12 cellular contexts compared by ENCODE assay signal in the genomic region with DNA sequence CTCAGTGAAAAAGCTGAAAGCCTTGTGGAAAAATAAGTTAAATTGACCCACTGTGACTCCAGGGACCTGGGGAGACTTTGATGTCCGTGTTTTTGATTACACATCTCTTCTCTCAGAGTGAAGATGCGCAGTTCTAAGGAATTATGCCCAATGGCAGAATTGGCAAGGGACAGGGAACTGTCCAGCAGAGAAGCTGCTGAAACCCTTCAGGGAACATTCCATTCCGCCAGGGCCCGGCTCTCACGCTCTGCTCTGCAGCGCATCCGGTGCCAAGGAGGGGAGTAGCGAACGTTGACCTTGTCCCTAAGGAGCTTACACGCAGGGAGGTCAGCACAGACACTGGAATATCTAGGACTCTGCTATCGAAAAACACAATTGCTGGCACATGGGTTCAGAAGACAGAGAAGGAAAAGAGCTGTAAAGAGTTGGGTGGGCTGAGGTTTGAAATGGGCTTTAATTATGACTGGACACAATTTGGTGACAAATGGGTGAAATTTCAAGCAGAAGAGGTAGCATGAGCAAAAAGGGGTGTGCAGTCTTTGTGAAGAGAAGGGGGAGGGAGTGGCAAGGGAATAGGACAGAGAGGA.
A peak's percentile ranks its signal among the peaks of the same experiment; 100 is the strongest.
DNase-seq lines count a peak whose midpoint lies in the region; ATAC-seq and TF ChIP-seq lines count a peak whose summit lies in the region.
"Had no signal": no experiment of that assay in that cellular context is flagged by ENCODE, and none has a peak within 500 bp of the region (broad histone marks: within the 10 kb centered on the region; RNA-seq: fewer than 3 reads in every experiment).

No MANE protein-coding gene starts in this region.

- intact Hi-C loops in activated CD4-positive, alpha-beta T cell treated with anti-CD3 and anti-CD28 coated beads for 36 hours (cut with DNase I, micrococcal nuclease): no loop called here

- H3K4me3 Mint-ChIP-seq in activated CD4-positive, alpha-beta T cell treated with anti-CD3 and anti-CD28 coated beads for 36 hours: no peak overlapping the region
- H3K4me3 Mint-ChIP-seq: activated naive CD8-positive, alpha-beta T cell had no signal

- no peaks in the 10 kb centered on the region for H3K4me1 Mint-ChIP-seq in activated CD4-positive, alpha-beta T cell treated with anti-CD3 and anti-CD28 coated beads for 36 hours

- peaks cover 32% of the 10 kb centered on the region for H3K27me3 Mint-ChIP-seq in activated CD4-positive, alpha-beta T cell treated with anti-CD3 and anti-CD28 coated beads for 36 hours

- POLR2A ChIA-PET in activated CD4-positive, alpha-beta T cell treated with anti-CD3 and anti-CD28 coated beads for 36 hours (lab: Charles Lee): no interaction called here

- H3K27ac Mint-ChIP-seq in activated CD4-positive, alpha-beta T cell treated with anti-CD3 and anti-CD28 coated beads for 36 hours: no peak overlapping the region
- H3K27ac Mint-ChIP-seq: activated naive CD8-positive, alpha-beta T cell had no signal

- H3K9me3 ChIP-seq in BE2C: no peaks in the 10 kb centered on the region
- H3K9me3 ChIP-seq: heart left ventricle had no signal

- TF ChIP-seq POLR2A in GM18505 (IDR thresholded peaks at IDR 0.05; ENCODE audit: borderline replicate concordance, extremely low read depth, insufficient read depth, insufficient read length): no peak

- TF ChIP-seq CTCF in epithelial cell of esophagus (IDR thresholded peaks at IDR 0.05; ENCODE audit: insufficient read depth, low read depth, low read length, missing control alignments) (no peak), BE2C (IDR thresholded peaks at IDR 0.05; ENCODE audit: low read depth, low read length) (no peak)

- no peaks in the 10 kb centered on the region for H3K4me1 ChIP-seq in BE2C
- H3K4me1 ChIP-seq: heart left ventricle had no signal

- CTCF ChIA-PET in activated CD4-positive, alpha-beta T cell treated with anti-CD3 and anti-CD28 coated beads for 36 hours (lab: Charles Lee): interaction anchor here (0.6 kb wide), 1 partner anchor 80 kb away, joined by 3 read pairs; no protein-coding TSS in a partner anchor

- ATAC-seq in activated CD4-positive, alpha-beta T cell treated with anti-CD3 and anti-CD28 coated beads for 36 hours: no peak
- no peak for ATAC-seq in GM18505 (IDR thresholded peaks at IDR 0.05; ENCODE audit: unreplicated experiment)
- ATAC-seq: heart left ventricle had no signal

- H3K4me3 ChIP-seq in epithelial cell of esophagus (ENCODE audit: low read length) (no peak overlapping the region), BE2C (ENCODE audit: low read depth, low read length) (no peak overlapping the region)
- H3K4me3 ChIP-seq: heart left ventricle had no signal

- peak; percentile 22 for DNase-seq in activated CD4-positive, alpha-beta T cell treated with anti-CD3 and anti-CD28 coated beads for 36 hours
- no peak for DNase-seq in activated CD4-positive, alpha-beta T cell treated with anti-CD3 and anti-CD28 coated beads for 4 hours
- DNase-seq in M059J (ENCODE audit: low read depth): peak; percentile 14
- peak; percentile 1 for DNase-seq in epithelial cell of esophagus (ENCODE audit: low read depth)
- peak; percentile 4 for DNase-seq in renal cortical epithelial cell (ENCODE audit: low read depth)
- DNase-seq in NCI-H2029 treated with DMSO at 0.1 percent for 48 hours (lab: John Stamatoyannopoulos, UW): no peak
- no peak for DNase-seq in BE2C
- DNase-seq: heart left ventricle, NCI-H2171 treated with DMSO at 0.1 percent for 48 hours, occipital lobe had no signal

- H3K9me3 Mint-ChIP-seq in activated CD4-positive, alpha-beta T cell treated with anti-CD3 and anti-CD28 coated beads for 36 hours (ENCODE audit: low read depth): no peaks in the 10 kb centered on the region

- no peaks in the 10 kb centered on the region for H3K36me3 Mint-ChIP-seq in activated CD4-positive, alpha-beta T cell treated with anti-CD3 and anti-CD28 coated beads for 36 hours (ENCODE audit: low read depth)
- H3K36me3 Mint-ChIP-seq: activated naive CD8-positive, alpha-beta T cell had no signal

- no peaks in the 10 kb centered on the region for H3K36me3 ChIP-seq in BE2C
- H3K36me3 ChIP-seq: heart left ventricle had no signal

- no peaks in the 10 kb centered on the region; the same call in 1 of the 2 replicates for H3K27me3 ChIP-seq in BE2C

Comparison
In these comparisons a context has a peak if more than half of its experiments do, and no peak if none do; other contexts are left out.
1. DNase-seq: peak in activated CD4-positive, alpha-beta T cell treated with anti-CD3 and anti-CD28 coated beads for 36 hours (single experiment), M059J (single experiment), epithelial cell of esophagus (single experiment) and renal cortical epithelial cell (single experiment); none in activated CD4-positive, alpha-beta T cell treated with anti-CD3 and anti-CD28 coated beads for 4 hours (0 of 2), NCI-H2029 treated with DMSO at 0.1 percent for 48 hours (single experiment) and BE2C (single experiment).